17 cellular contexts compared by ENCODE assay signal in the genomic region with DNA sequence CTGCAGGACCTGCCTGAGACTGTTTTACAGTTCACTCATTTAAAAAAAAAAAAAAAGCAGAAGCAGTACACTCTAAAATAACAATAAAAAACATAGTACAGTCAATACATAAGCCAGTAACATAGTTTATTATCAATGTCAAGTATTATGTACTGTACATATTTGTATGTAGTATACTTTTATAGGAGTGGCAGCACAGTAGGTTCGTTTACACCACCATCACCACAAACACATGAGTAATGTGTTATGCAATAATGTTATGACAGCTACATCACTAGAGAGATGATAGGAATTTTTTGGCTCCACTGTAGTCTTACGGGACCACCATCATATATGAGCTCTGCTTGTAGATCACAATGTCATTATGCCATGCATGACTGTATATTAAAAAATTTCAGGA.
A peak's percentile ranks its signal among the peaks of the same experiment; 100 is the strongest.
DNase-seq lines count a peak whose midpoint lies in the region; ATAC-seq and TF ChIP-seq lines count a peak whose summit lies in the region.
"Had no signal": no experiment of that assay in that cellular context is flagged by ENCODE, and none has a peak within 500 bp of the region (broad histone marks: within the 10 kb centered on the region; RNA-seq: fewer than 3 reads in every experiment).

No MANE protein-coding gene starts in this region.

- no peaks in the 10 kb centered on the region for H3K27me3 Mint-ChIP-seq in MCF 10A (ENCODE audit: insufficient read depth, unreplicated experiment)
- no peaks in the 10 kb centered on the region for H3K27me3 Mint-ChIP-seq in activated T-cell treated with anti-CD3 and anti-CD28 coated beads, Interleukin-2, amount 50 U/mL, for 24 hours
- H3K27me3 Mint-ChIP-seq: CD4-positive, alpha-beta memory T cell had no signal

- H3K9me3 ChIP-seq in breast epithelium, result no peaks in the 10 kb centered on the region
- H3K9me3 ChIP-seq: A549 had no signal

- CTCF ChIA-PET in MCF 10A (lab: Yijun Ruan, JAX) (interaction anchor here (0.6 to 1.1 kb wide), 3 partner anchors 41 to 458 kb away, joined by 3 to 4 read pairs (median 3); no protein-coding TSS in a partner anchor), RWPE1 (lab: Yijun Ruan, JAX) (interaction anchor here (0.5 kb wide), 2 partner anchors 44 to 883 kb away, joined by 3 to 5 read pairs; no protein-coding TSS in a partner anchor)

- no peak for ATAC-seq in HG03280 (IDR thresholded peaks at IDR 0.05; ENCODE audit: unreplicated experiment)
- ATAC-seq: A549, GM23338 had no signal

- no TSS peak for BruUV-seq in MCF 10A (replicated peaks; lab: Mats Ljungman, UMichigan)

- no peak for TF ChIP-seq CTCF in MCF 10A (IDR thresholded peaks at IDR 0.05; ENCODE audit: unreplicated experiment)
- TF ChIP-seq CTCF in breast epithelium (IDR thresholded peaks at IDR 0.05), result no peak
- TF ChIP-seq CTCF in RWPE1 (conservative IDR thresholded peaks at IDR 0.05; ENCODE audit: low read depth), result no peak
- no peak for TF ChIP-seq CTCF in epithelial cell of esophagus (IDR thresholded peaks at IDR 0.05; ENCODE audit: insufficient read depth, low read depth, low read length, missing control alignments)

- H3K27ac ChIP-seq in breast epithelium (no peak overlapping the region), RWPE1 (no peak overlapping the region)
- H3K27ac ChIP-seq: 22Rv1, A549, C4-2B had no signal

- H3K9me3 Mint-ChIP-seq in MCF 10A (ENCODE audit: unreplicated experiment), result no peaks in the 10 kb centered on the region
- peaks cover 13% of the 10 kb centered on the region for H3K9me3 Mint-ChIP-seq in activated T-cell treated with anti-CD3 and anti-CD28 coated beads, Interleukin-2, amount 50 U/mL, for 24 hours

- no peaks in the 10 kb centered on the region for H3K36me3 ChIP-seq in breast epithelium

- H3K27ac Mint-ChIP-seq in MCF 10A (ENCODE audit: low read depth, unreplicated experiment), result no peak overlapping the region
- H3K27ac Mint-ChIP-seq in activated T-cell treated with anti-CD3 and anti-CD28 coated beads, Interleukin-2, amount 50 U/mL, for 24 hours, result no peak overlapping the region
- H3K27ac Mint-ChIP-seq: CD4-positive, alpha-beta memory T cell; GM23338 had no signal

- H3K4me1 ChIP-seq in breast epithelium, result no peaks in the 10 kb centered on the region
- H3K4me1 ChIP-seq: A549 had no signal

- DNase-seq in MCF 10A (ENCODE audit: unreplicated experiment) (peak; percentile 13), breast epithelium (ENCODE audit: low spot score in 2 of 2) (no peak), RWPE1 (ENCODE audit: low spot score) (peak; percentile 15), epithelial cell of esophagus (ENCODE audit: low read depth) (peak; percentile 70), NOMO-1 (lab: John Stamatoyannopoulos, UW; ENCODE audit: unreplicated experiment in 2 of 2) (no peak)
- DNase-seq in activated T-cell treated with anti-CD3 and anti-CD28 coated beads, Interleukin-2, amount 50 U/mL, for 24 hours, result no peak
- DNase-seq in stimulated activated CD4-positive, alpha-beta T cell treated with anti-CD3 and anti-CD28 coated beads, Interleukin-2, amount 100 ng/mL, for 24 hours, result no peak
- DNase-seq: AML-193; CD4-positive, alpha-beta memory T cell; DMS79 treated with DMSO at 0.1 percent for 48 hours; GF-D8; HCEC 1CT had no signal

- H3K27me3 ChIP-seq in breast epithelium, result no peaks in the 10 kb centered on the region

- H3K4me3 ChIP-seq in breast epithelium (no peak overlapping the region), epithelial cell of esophagus (ENCODE audit: low read length) (no peak overlapping the region)
- H3K4me3 ChIP-seq: A549, GM23338 had no signal

- TF ChIP-seq POLR2A in breast epithelium (IDR thresholded peaks at IDR 0.05), result no peak

- no peaks in the 10 kb centered on the region for H3K4me1 Mint-ChIP-seq in MCF 10A (ENCODE audit: insufficient read depth, unreplicated experiment)
- no peaks in the 10 kb centered on the region for H3K4me1 Mint-ChIP-seq in activated T-cell treated with anti-CD3 and anti-CD28 coated beads, Interleukin-2, amount 50 U/mL, for 24 hours (ENCODE audit: low read depth)
- H3K4me1 Mint-ChIP-seq: CD4-positive, alpha-beta memory T cell had no signal

- no peaks in the 10 kb centered on the region for H3K36me3 Mint-ChIP-seq in MCF 10A (ENCODE audit: insufficient read depth, unreplicated experiment)
- H3K36me3 Mint-ChIP-seq in activated T-cell treated with anti-CD3 and anti-CD28 coated beads, Interleukin-2, amount 50 U/mL, for 24 hours (ENCODE audit: low read depth), result no peaks in the 10 kb centered on the region
- H3K36me3 Mint-ChIP-seq: CD4-positive, alpha-beta memory T cell had no signal

- no peak overlapping the region for H3K4me3 Mint-ChIP-seq in MCF 10A (ENCODE audit: unreplicated experiment)
- H3K4me3 Mint-ChIP-seq in activated T-cell treated with anti-CD3 and anti-CD28 coated beads, Interleukin-2, amount 50 U/mL, for 24 hours, result no peak overlapping the region
- H3K4me3 Mint-ChIP-seq: CD4-positive, alpha-beta memory T cell; GM23338 had no signal

- POLR2A ChIA-PET in MCF 10A (lab: Yijun Ruan, JAX) (no interaction called here), RWPE1 (lab: Yijun Ruan, JAX; ENCODE audit: low non-redundant PET) (no interaction called here)

- intact Hi-C loops in MCF 10A (cut with micrococcal nuclease), result no loop called here
- intact Hi-C loops in breast epithelium (cut with DNase I; ENCODE audit: low total_unique reads), result no loop called here

Comparison
In these comparisons a context has a peak if more than half of its experiments do, and no peak if none do; other contexts are left out.
1. DNase-seq: peak in MCF 10A (single experiment), RWPE1 (single experiment) and epithelial cell of esophagus (single experiment); none in breast epithelium (0 of 2), activated T-cell treated with anti-CD3 and anti-CD28 coated beads, Interleukin-2, amount 50 U/mL, for 24 hours (single experiment), NOMO-1 (0 of 2) and stimulated activated CD4-positive, alpha-beta T cell treated with anti-CD3 and anti-CD28 coated beads, Interleukin-2, amount 100 ng/mL, for 24 hours (0 of 2).